1 cellular context compared by ENCODE assay signal in the genomic region with DNA sequence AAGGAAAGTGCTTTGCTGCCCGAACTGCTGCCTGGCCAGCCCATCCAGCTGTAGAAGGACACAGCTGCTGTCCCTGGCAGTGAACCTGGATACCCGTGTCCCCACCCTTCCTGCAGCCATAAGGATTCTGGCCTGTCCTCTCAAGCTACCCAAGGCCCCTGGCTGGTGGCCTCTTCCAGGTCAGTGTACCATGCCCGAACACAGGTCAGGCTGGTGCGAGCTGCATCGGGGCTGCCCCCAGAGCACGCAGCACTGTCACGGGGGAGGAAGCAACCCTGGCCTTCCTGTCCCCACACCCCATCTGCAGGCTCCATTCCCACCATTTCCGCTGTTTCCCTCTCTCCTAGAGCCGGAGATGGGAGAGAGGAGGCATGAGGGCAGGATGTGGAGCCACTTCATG.
TF ChIP-seq lines count a peak whose summit lies in the region.

No MANE protein-coding gene starts in this region.

TF ChIP-seq in HepG2, 621 proteins besides CTCF, POLR2A, EP300 and RAD21:
- no peak for TF ChIP-seq RFX1 (IDR thresholded peaks at IDR 0.05)
- no peak for TF ChIP-seq ZNF510 (CRISPR knock-in tag; IDR thresholded peaks at IDR 0.05; ENCODE audit: low read depth)
- TF ChIP-seq, protein P1, sequence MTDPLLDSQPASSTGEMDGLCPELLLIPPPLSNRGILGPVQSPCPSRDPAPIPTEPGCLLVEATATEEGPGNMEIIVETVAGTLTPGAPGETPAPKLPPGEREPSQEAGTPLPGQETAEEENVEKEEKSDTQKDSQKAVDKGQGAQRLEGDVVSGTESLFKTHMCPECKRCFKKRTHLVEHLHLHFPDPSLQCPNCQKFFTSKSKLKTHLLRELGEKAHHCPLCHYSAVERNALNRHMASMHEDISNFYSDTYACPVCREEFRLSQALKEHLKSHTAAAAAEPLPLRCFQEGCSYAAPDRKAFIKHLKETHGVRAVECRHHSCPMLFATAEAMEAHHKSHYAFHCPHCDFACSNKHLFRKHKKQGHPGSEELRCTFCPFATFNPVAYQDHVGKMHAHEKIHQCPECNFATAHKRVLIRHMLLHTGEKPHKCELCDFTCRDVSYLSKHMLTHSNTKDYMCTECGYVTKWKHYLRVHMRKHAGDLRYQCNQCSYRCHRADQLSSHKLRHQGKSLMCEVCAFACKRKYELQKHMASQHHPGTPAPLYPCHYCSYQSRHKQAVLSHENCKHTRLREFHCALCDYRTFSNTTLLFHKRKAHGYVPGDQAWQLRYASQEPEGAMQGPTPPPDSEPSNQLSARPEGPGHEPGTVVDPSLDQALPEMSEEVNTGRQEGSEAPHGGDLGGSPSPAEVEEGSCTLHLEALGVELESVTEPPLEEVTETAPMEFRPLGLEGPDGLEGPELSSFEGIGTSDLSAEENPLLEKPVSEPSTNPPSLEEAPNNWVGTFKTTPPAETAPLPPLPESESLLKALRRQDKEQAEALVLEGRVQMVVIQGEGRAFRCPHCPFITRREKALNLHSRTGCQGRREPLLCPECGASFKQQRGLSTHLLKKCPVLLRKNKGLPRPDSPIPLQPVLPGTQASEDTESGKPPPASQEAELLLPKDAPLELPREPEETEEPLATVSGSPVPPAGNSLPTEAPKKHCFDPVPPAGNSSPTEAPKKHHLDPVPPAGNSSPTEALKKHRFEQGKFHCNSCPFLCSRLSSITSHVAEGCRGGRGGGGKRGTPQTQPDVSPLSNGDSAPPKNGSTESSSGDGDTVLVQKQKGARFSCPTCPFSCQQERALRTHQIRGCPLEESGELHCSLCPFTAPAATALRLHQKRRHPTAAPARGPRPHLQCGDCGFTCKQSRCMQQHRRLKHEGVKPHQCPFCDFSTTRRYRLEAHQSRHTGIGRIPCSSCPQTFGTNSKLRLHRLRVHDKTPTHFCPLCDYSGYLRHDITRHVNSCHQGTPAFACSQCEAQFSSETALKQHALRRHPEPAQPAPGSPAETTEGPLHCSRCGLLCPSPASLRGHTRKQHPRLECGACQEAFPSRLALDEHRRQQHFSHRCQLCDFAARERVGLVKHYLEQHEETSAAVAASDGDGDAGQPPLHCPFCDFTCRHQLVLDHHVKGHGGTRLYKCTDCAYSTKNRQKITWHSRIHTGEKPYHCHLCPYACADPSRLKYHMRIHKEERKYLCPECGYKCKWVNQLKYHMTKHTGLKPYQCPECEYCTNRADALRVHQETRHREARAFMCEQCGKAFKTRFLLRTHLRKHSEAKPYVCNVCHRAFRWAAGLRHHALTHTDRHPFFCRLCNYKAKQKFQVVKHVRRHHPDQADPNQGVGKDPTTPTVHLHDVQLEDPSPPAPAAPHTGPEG (CRISPR knock-in tag; IDR thresholded peaks at IDR 0.05), result no peak
- no peak for TF ChIP-seq IRF2 (CRISPR knock-in tag; IDR thresholded peaks at IDR 0.05)
- no peak for TF ChIP-seq TP53 (CRISPR knock-in tag; conservative IDR thresholded peaks at IDR 0.05)
- TF ChIP-seq JDP2 (CRISPR knock-in tag; IDR thresholded peaks at IDR 0.05; ENCODE audit: borderline replicate concordance), result no peak
- no peak for TF ChIP-seq HDAC1 (CRISPR knock-in tag; IDR thresholded peaks at IDR 0.05)
- TF ChIP-seq SKI (IDR thresholded peaks at IDR 0.05; ENCODE audit: partially characterized antibody), result no peak
- no peak for TF ChIP-seq SIX4 (CRISPR knock-in tag; IDR thresholded peaks at IDR 0.05)
- no peak for TF ChIP-seq CEBPB (IDR thresholded peaks at IDR 0.05; ENCODE audit: borderline replicate concordance, low read depth, low read length)
- no peak for TF ChIP-seq GABPA (IDR thresholded peaks at IDR 0.05; ENCODE audit: low read depth, low read length)
- TF ChIP-seq GABPA (CRISPR knock-in tag; IDR thresholded peaks at IDR 0.05; ENCODE audit: low read depth), result no peak
- TF ChIP-seq HNRNPL (IDR thresholded peaks at IDR 0.05; ENCODE audit: low read depth, low read length), result no peak
- no peak for TF ChIP-seq SUZ12 (IDR thresholded peaks at IDR 0.05; ENCODE audit: low read depth, low read length)
- no peak for TF ChIP-seq ZNF546 (CRISPR knock-in tag; conservative IDR thresholded peaks at IDR 0.05)
- no peak for TF ChIP-seq ZNF260 (CRISPR knock-in tag; IDR thresholded peaks at IDR 0.05; ENCODE audit: borderline replicate concordance, low read depth)
- TF ChIP-seq, protein P2, sequence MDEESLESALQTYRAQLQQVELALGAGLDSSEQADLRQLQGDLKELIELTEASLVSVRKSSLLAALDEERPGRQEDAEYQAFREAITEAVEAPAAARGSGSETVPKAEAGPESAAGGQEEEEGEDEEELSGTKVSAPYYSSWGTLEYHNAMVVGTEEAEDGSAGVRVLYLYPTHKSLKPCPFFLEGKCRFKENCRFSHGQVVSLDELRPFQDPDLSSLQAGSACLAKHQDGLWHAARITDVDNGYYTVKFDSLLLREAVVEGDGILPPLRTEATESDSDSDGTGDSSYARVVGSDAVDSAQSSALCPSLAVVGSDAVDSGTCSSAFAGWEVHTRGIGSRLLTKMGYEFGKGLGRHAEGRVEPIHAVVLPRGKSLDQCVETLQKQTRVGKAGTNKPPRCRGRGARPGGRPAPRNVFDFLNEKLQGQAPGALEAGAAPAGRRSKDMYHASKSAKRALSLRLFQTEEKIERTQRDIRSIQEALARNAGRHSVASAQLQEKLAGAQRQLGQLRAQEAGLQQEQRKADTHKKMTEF (CRISPR knock-in tag; IDR thresholded peaks at IDR 0.05), result no peak
- TF ChIP-seq, protein P3, sequence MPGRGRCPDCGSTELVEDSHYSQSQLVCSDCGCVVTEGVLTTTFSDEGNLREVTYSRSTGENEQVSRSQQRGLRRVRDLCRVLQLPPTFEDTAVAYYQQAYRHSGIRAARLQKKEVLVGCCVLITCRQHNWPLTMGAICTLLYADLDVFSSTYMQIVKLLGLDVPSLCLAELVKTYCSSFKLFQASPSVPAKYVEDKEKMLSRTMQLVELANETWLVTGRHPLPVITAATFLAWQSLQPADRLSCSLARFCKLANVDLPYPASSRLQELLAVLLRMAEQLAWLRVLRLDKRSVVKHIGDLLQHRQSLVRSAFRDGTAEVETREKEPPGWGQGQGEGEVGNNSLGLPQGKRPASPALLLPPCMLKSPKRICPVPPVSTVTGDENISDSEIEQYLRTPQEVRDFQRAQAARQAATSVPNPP (CRISPR knock-in tag; IDR thresholded peaks at IDR 0.05), result no peak
- TF ChIP-seq REL (CRISPR knock-in tag; conservative IDR thresholded peaks at IDR 0.05), result no peak
- no peak for TF ChIP-seq ZNF33A (CRISPR knock-in tag; IDR thresholded peaks at IDR 0.05; ENCODE audit: borderline replicate concordance)
